Comparison of ENCODE assay signal across 1 cellular context in genomic region chr2:110211938-110212858, GRCh38.
A peak's percentile ranks its signal among the peaks of the same experiment; 100 is the strongest.
TF ChIP-seq lines count a peak whose summit lies in the region.

Gene MTLN (minus strand): TSS chr2:110212547. CDS start chr2:110212525, 22 bp downstream.

TF ChIP-seq in IMR-90, 13 proteins besides CTCF, POLR2A, EP300 and RAD21 (continued from another document):
- peak; percentile 80 for TF ChIP-seq MAZ (IDR thresholded peaks at IDR 0.05; ENCODE audit: borderline replicate concordance, low read depth, low read length)
- no peak for TF ChIP-seq USF2 (IDR thresholded peaks at IDR 0.05; ENCODE audit: low read depth, low read length)
- TF ChIP-seq MXI1 (IDR thresholded peaks at IDR 0.05; ENCODE audit: borderline replicate concordance, low read depth, low read length): peak; percentile 89
- TF ChIP-seq ELK1 (IDR thresholded peaks at IDR 0.05; ENCODE audit: borderline replicate concordance, low read depth, low read length): no peak
